In the genomic region with DNA sequence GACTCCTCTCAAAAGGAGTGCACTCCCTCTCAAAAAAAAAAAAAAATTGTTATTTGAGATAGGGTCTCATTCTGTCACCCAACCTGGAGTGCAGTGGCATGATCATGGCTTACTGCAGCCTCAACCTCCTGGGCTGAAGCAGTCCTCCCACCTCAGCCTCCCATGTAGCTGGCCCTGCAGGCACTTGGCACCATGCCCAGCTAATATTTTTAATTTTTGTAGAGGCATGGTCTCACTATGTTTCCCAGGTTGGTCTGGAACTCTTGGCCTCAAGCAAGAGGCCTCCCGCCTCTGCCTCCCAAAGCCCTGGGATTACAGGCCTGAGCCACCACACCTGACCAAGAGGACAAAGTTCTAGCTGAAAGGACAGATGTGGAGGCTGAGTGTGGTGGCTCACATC, we compare ENCODE assay signal across 11 cellular contexts.
"Had no signal": no experiment of that assay in that cellular context is flagged by ENCODE, and none has a peak within 500 bp of the region (broad histone marks: within the 10 kb centered on the region; RNA-seq: fewer than 3 reads in every experiment).

No MANE protein-coding gene starts in this region.

- DNase-seq: GM23248, GOT3, H7, H9, HCEC 1CT, HFFc6 had no signal

- H3K9ac ChIP-seq: GM23248 had no signal

- H3K27ac ChIP-seq: GM23248 had no signal

- H3K4me1 ChIP-seq: HAP-1 had no signal

- H2AFZ ChIP-seq: GM23338 had no signal

- H3K36me3 ChIP-seq: HAP-1 had no signal

- H3K4me2 ChIP-seq: GM23338 had no signal

- FAIRE-seq: H1, H54 had no signal

- ATAC-seq: GM23338, HCT116 had no signal

- H3K4me3 ChIP-seq: GM23248, GM23338, HAP-1 had no signal
